ENCODE assay signal across 8 cellular contexts in genomic region chr2:66433945-66434678, GRCh38. TPM values are rescaled to one million over a fixed set of nuclear protein-coding genes. Genes with fewer than 3 reads are reported as not detected.
DNase-seq lines count a peak whose midpoint lies in the region; ATAC-seq, FAIRE-seq and TF ChIP-seq lines count a peak whose summit lies in the region.

No MANE protein-coding gene starts in this region.

- peaks cover 1% of the 10 kb centered on the region for H3K4me1 ChIP-seq in NT2/D1 (ENCODE audit: insufficient read depth, insufficient read length)
- H3K4me1 ChIP-seq in colonic mucosa, result no peaks in the 10 kb centered on the region

- H3K27me3 ChIP-seq in NT2/D1 (ENCODE audit: insufficient read depth, insufficient read length) (peaks cover 95% of the 10 kb centered on the region), colonic mucosa (peaks cover 14% of the 10 kb centered on the region)

- peak overlapping the region; percentile 79 for H3K27ac Mint-ChIP-seq in stimulated activated naive B cell treated with anti-CD40 and anti-IgM and Interleukin-4, amounts not matched to agents 10 μg/mL and 1 μg/mL and 100 μg/mL, for 72 hours

- TF ChIP-seq CTCF in colonic mucosa (IDR thresholded peaks at IDR 0.05), result no peak

- H3K27me3 Mint-ChIP-seq in stimulated activated naive B cell treated with anti-CD40 and anti-IgM and Interleukin-4, amounts not matched to agents 10 μg/mL and 1 μg/mL and 100 μg/mL, for 72 hours, result peaks cover 67 to 68% of the 10 kb centered on the region in 2 donors

- H3K9me3 Mint-ChIP-seq in stimulated activated naive B cell treated with anti-CD40 and anti-IgM and Interleukin-4, amounts not matched to agents 10 μg/mL and 1 μg/mL and 100 μg/mL, for 72 hours, result no peaks in the 10 kb centered on the region

- peak overlapping the region; percentile 83 to 92 for H3K4me3 Mint-ChIP-seq in stimulated activated naive B cell treated with anti-CD40 and anti-IgM and Interleukin-4, amounts not matched to agents 10 μg/mL and 1 μg/mL and 100 μg/mL, for 72 hours

- peak overlapping the region; percentile 87 for H3K27ac ChIP-seq in colonic mucosa

- intact Hi-C loops in colonic mucosa (cut with DNase I), result loop anchor here (5.0 to 10.0 kb wide), 3 partner anchors 143 to 1041 kb away; no protein-coding TSS in a partner anchor

- H3K36me3 ChIP-seq in NT2/D1 (ENCODE audit: insufficient read depth, insufficient read length, low read length) (no peaks in the 10 kb centered on the region), colonic mucosa (no peaks in the 10 kb centered on the region)

- DNase-seq in activated CD4-positive, CD25-positive, alpha-beta regulatory T cell treated with anti-CD3 and anti-CD28 coated beads, Interleukin-2, amount 50 U/mL, for 72 hours, result no peak
- no peak for DNase-seq in NT2/D1 (ENCODE audit: low read depth, low spot score)
- DNase-seq in colonic mucosa, result no peak
- peak; percentile 66 for DNase-seq in left lobe of liver (ENCODE audit: low spot score)
- no peak for DNase-seq in stimulated activated naive B cell treated with anti-CD40 and anti-IgM and Interleukin-4, amounts not matched to agents 10 μg/mL and 1 μg/mL and 100 μg/mL, for 72 hours
- DNase-seq in RCC 7860 (ENCODE audit: low spot score), result no peak

- H3K36me3 Mint-ChIP-seq in stimulated activated naive B cell treated with anti-CD40 and anti-IgM and Interleukin-4, amounts not matched to agents 10 μg/mL and 1 μg/mL and 100 μg/mL, for 72 hours, result peaks cover 0 to 4% of the 10 kb centered on the region in 2 donors

- ATAC-seq in activated CD4-positive, CD25-positive, alpha-beta regulatory T cell treated with anti-CD3 and anti-CD28 coated beads, Interleukin-2, amount 50 U/mL, for 24 hours, result peak; percentile 21 to 52
- ATAC-seq in HG03175 (IDR thresholded peaks at IDR 0.05; ENCODE audit: unreplicated experiment) (peak; percentile 48), left lobe of liver (peak; percentile 61)
- ATAC-seq in stimulated activated naive B cell treated with anti-CD40 and anti-IgM and Interleukin-4, amounts not matched to agents 10 μg/mL and 1 μg/mL and 100 μg/mL, for 72 hours (replicated peaks), result peak; percentile 42 to 43

- H3K4me3 ChIP-seq in NT2/D1 (ENCODE audit: insufficient read length, low read depth) (peak overlapping the region; percentile 47), colonic mucosa (peak overlapping the region; percentile 55)

- H3K4me1 Mint-ChIP-seq in stimulated activated naive B cell treated with anti-CD40 and anti-IgM and Interleukin-4, amounts not matched to agents 10 μg/mL and 1 μg/mL and 100 μg/mL, for 72 hours, result peaks cover 29 to 51% of the 10 kb centered on the region in 2 donors

- H3K9me3 ChIP-seq in NT2/D1 (ENCODE audit: insufficient read depth, low read length) (no peaks in the 10 kb centered on the region), colonic mucosa (no peaks in the 10 kb centered on the region)

- no peak for FAIRE-seq in RCC 7860 (lab: Jason Lieb, UNC)

- H3K9ac ChIP-seq in NT2/D1 (ENCODE audit: insufficient read length, low read depth) (peak overlapping the region; percentile 74), colonic mucosa (ENCODE audit: low read depth in 2 of 2, low read length in 2 of 2) (peak overlapping the region; percentile 64 to 71)

RNA-seq across cellular contexts. Expression of gene MEIS1, which starts 0.8 kb away (rescaled TPM):
- total RNA-seq in colonic mucosa (10 to 100 TPM in 1 of 2 donors, 1 to 10 TPM in 1; 8.9 to 23.1 TPM), left lobe of liver (5.9 TPM)
